In genomic region chrX:139204903-139205667, GRCh38 we compare ENCODE assay signal across 8 cellular contexts.
DNase-seq lines count a peak whose midpoint lies in the region; ATAC-seq and TF ChIP-seq lines count a peak whose summit lies in the region.

No MANE protein-coding gene starts in this region.

- H3K27me3 ChIP-seq in HUES48 (ENCODE audit: control insufficient read depth, insufficient read depth, low read length): peaks cover 99% of the 10 kb centered on the region
- peaks cover 38% of the 10 kb centered on the region for H3K27me3 ChIP-seq in adrenal gland

- H3K4me3 ChIP-seq in HUES48 (ENCODE audit: low read depth, low read length) (peak overlapping the region; percentile 79), adrenal gland (peak overlapping the region in 2 of 4 donors; percentile 5 to 35)

- WGBS in adrenal gland, 4 donors: 1 to 39% (median 13%) methylated on average over 13 to 58 of the region's 58 CpGs

- H3K4me1 ChIP-seq in HUES48 (ENCODE audit: control insufficient read depth, insufficient read depth, low read length): peaks cover 14% of the 10 kb centered on the region
- H3K4me1 ChIP-seq in adrenal gland (replicated peaks in 1 of 2): no peaks in the 10 kb centered on the region

- intact Hi-C loops in adrenal gland (cut with DNase I): no loop called here

- H3K9me3 ChIP-seq in HUES48 (ENCODE audit: control insufficient read depth, insufficient read depth, low read length) (no peaks in the 10 kb centered on the region), adrenal gland (replicated peaks in 1 of 3) (no peaks in the 10 kb centered on the region)

- ATAC-seq in GM18873 (IDR thresholded peaks at IDR 0.05; ENCODE audit: low FRiP score, unreplicated experiment) (no peak), GM21515 (IDR thresholded peaks at IDR 0.05; ENCODE audit: unreplicated experiment) (no peak), GM18861 (IDR thresholded peaks at IDR 0.05; ENCODE audit: unreplicated experiment) (no peak)

- H3K36me3 ChIP-seq in HUES48 (ENCODE audit: control insufficient read depth, insufficient read depth, low read length) (no peaks in the 10 kb centered on the region), adrenal gland (replicated peaks in 1 of 2) (no peaks in the 10 kb centered on the region)

- DNase-seq in CD1c-positive myeloid dendritic cell (ENCODE audit: extremely low spot score): peak; percentile 2
- DNase-seq in adrenal gland: peak in 4 of 7 donors; percentile 2 to 25 (median 17)
- peak; percentile 68 for DNase-seq in iPS-NIHi7 (ENCODE audit: extremely low spot score)
- DNase-seq in stimulated activated CD8-positive, alpha-beta memory T cell treated with anti-CD3 and anti-CD28 coated beads, Interleukin-4, amount 100 ng/mL, for 48 hours: peak; percentile 24

- H3K9ac ChIP-seq in HUES48 (ENCODE audit: low read depth, low read length): peak overlapping the region; percentile 40; the same call in 1 of the 2 replicates

- H3K27ac ChIP-seq in HUES48 (ENCODE audit: low read depth, low read length): peak overlapping the region; percentile 27
- no peak overlapping the region for H3K27ac ChIP-seq in adrenal gland

- no peak for TF ChIP-seq CTCF in adrenal gland (IDR thresholded peaks at IDR 0.05)

- TF ChIP-seq POLR2A in adrenal gland (IDR thresholded peaks at IDR 0.05): no peak

Comparison
In these comparisons a context has a peak if more than half of its experiments do, and no peak if none do; other contexts are left out.
1. DNase-seq: peak in every context shown above with its lines; median percentile 68 in iPS-NIHi7; 24 in stimulated activated CD8-positive, alpha-beta memory T cell treated with anti-CD3 and anti-CD28 coated beads, Interleukin-4, amount 100 ng/mL, for 48 hours; 17 in adrenal gland; 2 in CD1c-positive myeloid dendritic cell.